Comparison of ENCODE assay signal across 1 cellular context in genomic region chr7:81684513-81685262, GRCh38.
TF ChIP-seq lines count a peak whose summit lies in the region.

No MANE protein-coding gene starts in this region.

TF ChIP-seq in HEK293, 187 proteins besides CTCF, POLR2A, EP300 and RAD21 (continued from another document and continues in another):
- TF ChIP-seq PRDM2 (tag by site-specific recombination; IDR thresholded peaks at IDR 0.05; ENCODE audit: borderline replicate concordance) (no peak), ZNF692 (tag by site-specific recombination; IDR thresholded peaks at IDR 0.05) (0 out of 2 replicates have a peak, but pooled peaks have one; percentile 11), KLF17 (tag by site-specific recombination; IDR thresholded peaks at IDR 0.05) (peak; percentile 78), TSHZ1 (tag by site-specific recombination; IDR thresholded peaks at IDR 0.05; ENCODE audit: borderline replicate concordance) (peak; percentile 63; the same call in 1 of the 2 replicates), ZNF600 (tag by site-specific recombination; IDR thresholded peaks at IDR 0.05) (peak; percentile 69), ZNF792 (tag by site-specific recombination; IDR thresholded peaks at IDR 0.05) (no peak), TCF7L2 (IDR thresholded peaks at IDR 0.05; ENCODE audit: borderline replicate concordance, low read depth, low read length) (no peak), MZF1 (tag by site-specific recombination; IDR thresholded peaks at IDR 0.05; ENCODE audit: borderline replicate concordance) (peak; percentile 97), ZNF18 (tag by site-specific recombination; IDR thresholded peaks at IDR 0.05) (no peak), ZNF169 (tag by site-specific recombination; IDR thresholded peaks at IDR 0.05) (no peak), ZNF548 (tag by site-specific recombination; IDR thresholded peaks at IDR 0.05) (no peak), WT1 (tag by site-specific recombination; IDR thresholded peaks at IDR 0.05) (peak; percentile 53), PRDM4 (tag by site-specific recombination; IDR thresholded peaks at IDR 0.05) (0 out of 2 replicates have a peak, but pooled peaks have one; percentile 23), ZNF558 (tag by site-specific recombination; IDR thresholded peaks at IDR 0.05) (peak; percentile 69; the same call in 1 of the 2 replicates), ATF2 (tag by site-specific recombination; IDR thresholded peaks at IDR 0.05; ENCODE audit: low read depth) (peak; percentile 62), ZBTB44 (tag by site-specific recombination; IDR thresholded peaks at IDR 0.05) (peak; percentile 47; the same call in 1 of the 2 replicates), ZNF2 (tag by site-specific recombination; IDR thresholded peaks at IDR 0.05) (0 out of 2 replicates have a peak, but pooled peaks have one; percentile 33), ZXDB (tag by site-specific recombination; IDR thresholded peaks at IDR 0.05) (0 out of 2 replicates have a peak, but pooled peaks have one; percentile 39), ZEB2 (tag by site-specific recombination; IDR thresholded peaks at IDR 0.05) (peak; percentile 91), ZNF473 (tag by site-specific recombination; IDR thresholded peaks at IDR 0.05) (no peak), ZNF280C (tag by site-specific recombination; IDR thresholded peaks at IDR 0.05) (no peak), ZBTB20 (tag by site-specific recombination; IDR thresholded peaks at IDR 0.05) (peak; percentile 83), ZBTB1 (tag by site-specific recombination; IDR thresholded peaks at IDR 0.05) (0 out of 2 replicates have a peak, but pooled peaks have one; percentile 18), SP3 (tag by site-specific recombination; IDR thresholded peaks at IDR 0.05) (0 out of 2 replicates have a peak, but pooled peaks have one; percentile 12), ZBTB6 (tag by site-specific recombination; IDR thresholded peaks at IDR 0.05) (no peak), ZFP69B (tag by site-specific recombination; IDR thresholded peaks at IDR 0.05) (0 out of 2 replicates have a peak, but pooled peaks have one; percentile 35)
